ENCODE assay signal across 1 cellular context in genomic region chr14:99744199-99744872, GRCh38.
TF ChIP-seq lines count a peak whose summit lies in the region.

No MANE protein-coding gene starts in this region.

TF ChIP-seq in H1, 55 proteins besides CTCF, POLR2A, EP300 and RAD21 (continued from another document):
- 0 out of 2 replicates have a peak, but pooled peaks have one; percentile 40 for TF ChIP-seq MAX (IDR thresholded peaks at IDR 0.05)
- 0 out of 4 replicates have a peak, but pooled peaks of 1 of the 2 experiments have one; percentile 9 for TF ChIP-seq HDAC2 (IDR thresholded peaks at IDR 0.05; ENCODE audit: borderline replicate concordance in 1 of 2, low read depth in 2 of 2, low read length in 2 of 2)
- TF ChIP-seq TAF1 (IDR thresholded peaks at IDR 0.05; ENCODE audit: low read depth, low read length), result no peak
- TF ChIP-seq JUND (IDR thresholded peaks at IDR 0.05; ENCODE audit: low read length), result peak; percentile 70
TF ChIP-seq in H1: peak in this region for 5.
